In genomic region chr1:156004843-156005593, GRCh38 we compare ENCODE assay signal across 15 cellular contexts. TPM values are rescaled to one million over a fixed set of nuclear protein-coding genes. Genes with fewer than 3 reads are reported as not detected.
DNase-seq lines count a peak whose midpoint lies in the region; TF ChIP-seq lines count a peak whose summit lies in the region.
"Had no signal": no experiment of that assay in that cellular context is flagged by ENCODE, and none has a peak within 500 bp of the region (broad histone marks: within the 10 kb centered on the region; RNA-seq: fewer than 3 reads in every experiment).

No MANE protein-coding gene starts in this region.

- H3K36me3 Mint-ChIP-seq in T-helper 1 cell treated with Interleukin-12 subunit alpha and Interleukin-12 subunit beta and Interleukin-4 antibody, amounts not matched to agents 30 μg/mL and 1 μg/mL, for 36 hours (ENCODE audit: low read depth): peaks cover 17% of the 10 kb centered on the region
- H3K36me3 Mint-ChIP-seq in endodermal cell (ENCODE audit: low read depth): peaks cover 20% of the 10 kb centered on the region
- peaks cover 20% of the 10 kb centered on the region for H3K36me3 Mint-ChIP-seq in stimulated activated naive CD8-positive, alpha-beta T cell treated with anti-CD3 and anti-CD28 coated beads, Interleukin-15, Interleukin-2, amounts not matched to agents 100 ng/mL and 50 ng/mL, for 24 hours (ENCODE audit: low read depth)

- 85 to 100% methylated on average over 3 to 4 of the region's 4 CpGs for WGBS in endodermal cell (ENCODE audit: insufficient coverage in 1 of 2, insufficient read length in 1 of 2), 2 experiments
- 55 to 72% methylated on average over 4 of the region's 4 CpGs for WGBS in testis, 2 donors

- no peaks in the 10 kb centered on the region for H3K9me2 ChIP-seq in MM.1S (replicated peaks; ENCODE audit: insufficient read depth, low read length)

- H3K27me3 ChIP-seq in endodermal cell (ENCODE audit: control insufficient read depth, insufficient read depth, low read length, poor library complexity, severe bottlenecking) (no peaks in the 10 kb centered on the region), testis (no peaks in the 10 kb centered on the region), MM.1S (replicated peaks; ENCODE audit: insufficient read depth, low read length) (no peaks in the 10 kb centered on the region)
- H3K27me3 ChIP-seq: pancreas had no signal

- H3K27ac Mint-ChIP-seq in T-helper 1 cell treated with Interleukin-12 subunit alpha and Interleukin-12 subunit beta and Interleukin-4 antibody, amounts not matched to agents 30 μg/mL and 1 μg/mL, for 36 hours: peak overlapping the region; percentile 83
- H3K27ac Mint-ChIP-seq in endodermal cell: peak overlapping the region; percentile 55
- peak overlapping the region; percentile 38 for H3K27ac Mint-ChIP-seq in stimulated activated naive CD8-positive, alpha-beta T cell treated with anti-CD3 and anti-CD28 coated beads, Interleukin-15, Interleukin-2, amounts not matched to agents 100 ng/mL and 50 ng/mL, for 24 hours

- H3K9me3 ChIP-seq in endodermal cell (ENCODE audit: control insufficient read depth, low read length) (no peaks in the 10 kb centered on the region), testis (no peaks in the 10 kb centered on the region), MM.1S (replicated peaks; ENCODE audit: insufficient read depth, low read length) (no peaks in the 10 kb centered on the region)
- H3K9me3 ChIP-seq: pancreas had no signal

- H3K4me3 ChIP-seq in endodermal cell (ENCODE audit: low read length) (no peak overlapping the region), testis (no peak overlapping the region), MM.1S (ENCODE audit: low read length) (no peak overlapping the region)
- H3K4me3 ChIP-seq: pancreas had no signal

- no peaks in the 10 kb centered on the region for H3K9me3 Mint-ChIP-seq in T-helper 1 cell treated with Interleukin-12 subunit alpha and Interleukin-12 subunit beta and Interleukin-4 antibody, amounts not matched to agents 30 μg/mL and 1 μg/mL, for 36 hours
- H3K9me3 Mint-ChIP-seq in endodermal cell: no peaks in the 10 kb centered on the region
- no peaks in the 10 kb centered on the region for H3K9me3 Mint-ChIP-seq in stimulated activated naive CD8-positive, alpha-beta T cell treated with anti-CD3 and anti-CD28 coated beads, Interleukin-15, Interleukin-2, amounts not matched to agents 100 ng/mL and 50 ng/mL, for 24 hours

- no peak overlapping the region for H3K9ac ChIP-seq in endodermal cell (ENCODE audit: extremely low read depth, low read length, poor library complexity, severe bottlenecking)
- H3K9ac ChIP-seq in MM.1S (ENCODE audit: low read length): no peak overlapping the region

- H4K20me1 ChIP-seq in MM.1S (ENCODE audit: insufficient read depth, low read length): no peaks in the 10 kb centered on the region

- peak overlapping the region; percentile 23 for H3K4me3 Mint-ChIP-seq in T-helper 1 cell treated with Interleukin-12 subunit alpha and Interleukin-12 subunit beta and Interleukin-4 antibody, amounts not matched to agents 30 μg/mL and 1 μg/mL, for 36 hours
- no peak overlapping the region for H3K4me3 Mint-ChIP-seq in endodermal cell
- H3K4me3 Mint-ChIP-seq in stimulated activated naive CD8-positive, alpha-beta T cell treated with anti-CD3 and anti-CD28 coated beads, Interleukin-15, Interleukin-2, amounts not matched to agents 100 ng/mL and 50 ng/mL, for 24 hours: no peak overlapping the region

- TF ChIP-seq CTCF in endodermal cell (conservative IDR thresholded peaks at IDR 0.05) (no peak), testis (IDR thresholded peaks at IDR 0.05) (no peak), MM.1S (IDR thresholded peaks at IDR 0.05; ENCODE audit: low read length) (no peak)

- H3K4me2 ChIP-seq in MM.1S (ENCODE audit: low read depth, low read length): no peak overlapping the region

- H3K27ac ChIP-seq in endodermal cell (ENCODE audit: low read depth, low read length) (no peak overlapping the region), testis (no peak overlapping the region), MM.1S (ENCODE audit: low read length) (no peak overlapping the region)
- H3K27ac ChIP-seq: pancreas had no signal

- H3K4me1 Mint-ChIP-seq in T-helper 1 cell treated with Interleukin-12 subunit alpha and Interleukin-12 subunit beta and Interleukin-4 antibody, amounts not matched to agents 30 μg/mL and 1 μg/mL, for 36 hours (ENCODE audit: low read depth): peaks cover 25% of the 10 kb centered on the region
- H3K4me1 Mint-ChIP-seq in endodermal cell: peaks cover 8% of the 10 kb centered on the region
- peaks cover 12% of the 10 kb centered on the region for H3K4me1 Mint-ChIP-seq in stimulated activated naive CD8-positive, alpha-beta T cell treated with anti-CD3 and anti-CD28 coated beads, Interleukin-15, Interleukin-2, amounts not matched to agents 100 ng/mL and 50 ng/mL, for 24 hours (ENCODE audit: low read depth)

- intact Hi-C loops in testis (cut with DNase I; ENCODE audit: low total_unique reads): no loop called here

- H3F3A ChIP-seq in MM.1S (ENCODE audit: insufficient read depth, low read length): peaks cover 32% of the 10 kb centered on the region

- no peak for TF ChIP-seq POLR2A in testis (IDR thresholded peaks at IDR 0.05)

- DNase-seq in activated gamma-delta T cell treated with Interleukin-2 at 50 U/mL for 16 hours (peak; percentile 40), activated gamma-delta T cell (lab: John Stamatoyannopoulos, UW) (no peak), endodermal cell (no peak), DMS53 treated with DMSO at 0.1 percent for 48 hours (lab: John Stamatoyannopoulos, UW; ENCODE audit: unreplicated experiment) (no peak), testis (no peak), MM.1S (no peak)
- DNase-seq: islet precursor cell, NCI-H1436 had no signal

- H3K4me1 ChIP-seq in endodermal cell (ENCODE audit: control insufficient read depth, insufficient read depth, low read length) (peaks cover 4% of the 10 kb centered on the region), testis (peaks cover 25% of the 10 kb centered on the region), MM.1S (ENCODE audit: low read length) (peaks cover 33% of the 10 kb centered on the region)
- H3K4me1 ChIP-seq: pancreas had no signal

- H3K79me2 ChIP-seq in MM.1S (ENCODE audit: low read length): 0 out of 2 replicates have a peak, but pooled peaks cover 7% of the 10 kb centered on the region

- H3K36me3 ChIP-seq in endodermal cell (ENCODE audit: control insufficient read depth, insufficient read depth, low read length) (peaks cover 23% of the 10 kb centered on the region), testis (ENCODE audit: low read depth, missing control alignments) (no peaks in the 10 kb centered on the region), MM.1S (replicated peaks; ENCODE audit: insufficient read depth, low read length) (peaks cover 6% of the 10 kb centered on the region; the same call in 1 of the 2 replicates)

- H2AFZ ChIP-seq in MM.1S (ENCODE audit: low read length): no peak overlapping the region

- no peaks in the 10 kb centered on the region for H3K27me3 Mint-ChIP-seq in T-helper 1 cell treated with Interleukin-12 subunit alpha and Interleukin-12 subunit beta and Interleukin-4 antibody, amounts not matched to agents 30 μg/mL and 1 μg/mL, for 36 hours (ENCODE audit: low read depth)
- H3K27me3 Mint-ChIP-seq in endodermal cell (ENCODE audit: insufficient read depth): no peaks in the 10 kb centered on the region
- H3K27me3 Mint-ChIP-seq in stimulated activated naive CD8-positive, alpha-beta T cell treated with anti-CD3 and anti-CD28 coated beads, Interleukin-15, Interleukin-2, amounts not matched to agents 100 ng/mL and 50 ng/mL, for 24 hours: no peaks in the 10 kb centered on the region

RNA-seq across cellular contexts. Expression of gene SSR2, which starts 15.7 kb away (rescaled TPM):
- total RNA-seq in endodermal cell: 100 to 1,000 TPM; 193 TPM
- 299 TPM for polyA plus RNA-seq in endodermal cell (2013, experiment 1 of 2)
- 274 TPM for polyA plus RNA-seq in endodermal cell (2013, experiment 2 of 2)
- total RNA-seq in testis: 100 to 1,000 TPM; 170 to 216 TPM
- 289 TPM for polyA plus RNA-seq in testis (ENCODE audit: insufficient read depth, low read depth, low replicate concordance)

RNA-seq across cellular contexts. Expression of gene ARHGEF2, which starts 26.7 kb away (rescaled TPM):
- 100 to 1,000 TPM; 134 to 147 TPM for total RNA-seq in endodermal cell
- polyA plus RNA-seq in endodermal cell (2013, experiment 1 of 2): 80.1 TPM
- polyA plus RNA-seq in endodermal cell (2013, experiment 2 of 2): 71.9 TPM
- 100 to 1,000 TPM in 1 of 2 donors, 10 to 100 TPM in 1; 56.6 to 124 TPM for total RNA-seq in testis
- 88.8 TPM for polyA plus RNA-seq in testis (ENCODE audit: insufficient read depth, low read depth, low replicate concordance)

RNA-seq across cellular contexts. Expression of gene UBQLN4, which starts 48.6 kb away (rescaled TPM):
- total RNA-seq in endodermal cell (10 to 100 TPM; 56.4 to 62.4 TPM), testis (10 to 100 TPM; 41.0 to 42.7 TPM)
- polyA plus RNA-seq in endodermal cell (2013, experiment 1 of 2): 60.8 TPM
- 56.6 TPM for polyA plus RNA-seq in endodermal cell (2013, experiment 2 of 2)
- 34.4 TPM for polyA plus RNA-seq in testis (ENCODE audit: insufficient read depth, low read depth, low replicate concordance)

RNA-seq across cellular contexts. Expression of gene LAMTOR2, which starts 49.6 kb away (rescaled TPM):
- total RNA-seq in endodermal cell (100 to 1,000 TPM in 1 of 2 donors, 10 to 100 TPM in 1; 84.4 to 101 TPM), testis (10 to 100 TPM; 47.6 to 50.4 TPM)
- polyA plus RNA-seq in endodermal cell (2013, experiment 1 of 2): 74.4 TPM
- 67.3 TPM for polyA plus RNA-seq in endodermal cell (2013, experiment 2 of 2)
- polyA plus RNA-seq in testis (ENCODE audit: insufficient read depth, low read depth, low replicate concordance): 55.5 TPM

RNA-seq across cellular contexts. Expression of gene RAB25, which starts 55.9 kb away (rescaled TPM):
- total RNA-seq in endodermal cell (10 to 100 TPM; 82.0 to 84.4 TPM), testis (1 to 10 TPM; 1.2 to 2.0 TPM)
- polyA plus RNA-seq in endodermal cell (2013, experiment 1 of 2): 10.3 TPM
- polyA plus RNA-seq in endodermal cell (2013, experiment 2 of 2): 7.8 TPM
- 2.1 TPM for polyA plus RNA-seq in testis (ENCODE audit: insufficient read depth, low read depth, low replicate concordance)
- total RNA-seq: chondrocyte, fibroblast of lung, G401 had no signal
- polyA plus RNA-seq: AG04450, fibroblast of lung had no signal
